ENCODE assay signal across 9 cellular contexts in genomic region chr19:18438331-18439024, GRCh38. TPM values are rescaled to one million over a fixed set of nuclear protein-coding genes. Genes with fewer than 3 reads are reported as not detected.
DNase-seq lines count a peak whose midpoint lies in the region; ATAC-seq, FAIRE-seq and TF ChIP-seq lines count a peak whose summit lies in the region.
"Had no signal": no experiment of that assay in that cellular context is flagged by ENCODE, and none has a peak within 500 bp of the region (broad histone marks: within the 10 kb centered on the region; RNA-seq: fewer than 3 reads in every experiment).

No MANE protein-coding gene starts in this region.

- peaks cover 11% of the 10 kb centered on the region for H3K36me3 Mint-ChIP-seq in astrocyte (ENCODE audit: low read depth, unreplicated experiment)
- H3K36me3 Mint-ChIP-seq in stimulated activated memory B cell treated with anti-CD40 and anti-IgM and Interleukin-4, amounts not matched to agents 10 μg/mL and 1 μg/mL and 100 μg/mL, for 72 hours, result peaks cover 11% of the 10 kb centered on the region

- no peaks in the 10 kb centered on the region for H3K36me3 ChIP-seq in astrocyte (ENCODE audit: insufficient read depth, low read length)
- peaks cover 22% of the 10 kb centered on the region for H3K36me3 ChIP-seq in iPS-15b (ENCODE audit: control insufficient read depth, insufficient read depth, low read length)

- H3K4me3 ChIP-seq in astrocyte (ENCODE audit: insufficient read depth, low read depth, low read length) (no peak overlapping the region), iPS-15b (ENCODE audit: low read depth, low read length) (peak overlapping the region; percentile 45)

- peaks cover 54% of the 10 kb centered on the region for H4K20me1 ChIP-seq in astrocyte (ENCODE audit: insufficient read depth, low read length)

- H2AFZ ChIP-seq in astrocyte (ENCODE audit: low read depth, low read length), result no peak overlapping the region

- H3K27me3 Mint-ChIP-seq in astrocyte (ENCODE audit: low read depth, unreplicated experiment), result no peaks in the 10 kb centered on the region
- H3K27me3 Mint-ChIP-seq in stimulated activated memory B cell treated with anti-CD40 and anti-IgM and Interleukin-4, amounts not matched to agents 10 μg/mL and 1 μg/mL and 100 μg/mL, for 72 hours, result no peaks in the 10 kb centered on the region

- H3K79me2 ChIP-seq in astrocyte (ENCODE audit: insufficient read depth, low read length), result peaks cover 11% of the 10 kb centered on the region

- H3K9me3 Mint-ChIP-seq in astrocyte (ENCODE audit: unreplicated experiment), result no peaks in the 10 kb centered on the region
- peaks cover 6% of the 10 kb centered on the region for H3K9me3 Mint-ChIP-seq in stimulated activated memory B cell treated with anti-CD40 and anti-IgM and Interleukin-4, amounts not matched to agents 10 μg/mL and 1 μg/mL and 100 μg/mL, for 72 hours

- H3K27me3 ChIP-seq in astrocyte (ENCODE audit: insufficient read depth, low read length) (no peaks in the 10 kb centered on the region), iPS-15b (ENCODE audit: control insufficient read depth, insufficient read depth, low read length) (no peaks in the 10 kb centered on the region)

- no peak for ATAC-seq in stimulated activated memory B cell treated with anti-CD40 and anti-IgM and Interleukin-4, amounts not matched to agents 10 μg/mL and 1 μg/mL and 100 μg/mL, for 72 hours
- ATAC-seq in HG03175 (IDR thresholded peaks at IDR 0.05; ENCODE audit: unreplicated experiment) (no peak), GM19397 (IDR thresholded peaks at IDR 0.05; ENCODE audit: unreplicated experiment) (no peak)

- H3K9ac ChIP-seq in astrocyte (ENCODE audit: low read length) (no peak overlapping the region), iPS-15b (ENCODE audit: low read depth, low read length) (no peak overlapping the region)

- peaks cover 23% of the 10 kb centered on the region for H3K4me1 Mint-ChIP-seq in astrocyte (ENCODE audit: low read depth, unreplicated experiment)
- peaks cover 58% of the 10 kb centered on the region for H3K4me1 Mint-ChIP-seq in stimulated activated memory B cell treated with anti-CD40 and anti-IgM and Interleukin-4, amounts not matched to agents 10 μg/mL and 1 μg/mL and 100 μg/mL, for 72 hours

- peaks cover 31% of the 10 kb centered on the region for H3K4me1 ChIP-seq in astrocyte (ENCODE audit: insufficient read depth, low read length)
- H3K4me1 ChIP-seq in iPS-15b (ENCODE audit: control insufficient read depth, insufficient read depth, low read length), result peaks cover 16% of the 10 kb centered on the region

- peak; percentile 16 for FAIRE-seq in HTR-8/SVneo (lab: Jason Lieb, UNC)
- FAIRE-seq in astrocyte (lab: Jason Lieb, UNC), result no peak

- no peak for TF ChIP-seq CTCF in astrocyte (IDR thresholded peaks at IDR 0.05; ENCODE audit: insufficient read depth, low read depth, low read length)

- H3K4me3 Mint-ChIP-seq in astrocyte (ENCODE audit: unreplicated experiment), result peak overlapping the region; percentile 66
- peak overlapping the region; percentile 34 for H3K4me3 Mint-ChIP-seq in stimulated activated memory B cell treated with anti-CD40 and anti-IgM and Interleukin-4, amounts not matched to agents 10 μg/mL and 1 μg/mL and 100 μg/mL, for 72 hours

- no peak overlapping the region for H3K27ac ChIP-seq in astrocyte (ENCODE audit: low read depth, low read length)

- DNase-seq in HTR-8/SVneo (ENCODE audit: insufficient read length, low spot score) (no peak), astrocyte (ENCODE audit: low read depth) (no peak), NCI-H774 (lab: John Stamatoyannopoulos, UW) (no peak), NCI-H2196 treated with DMSO at 0.1 percent for 48 hours (lab: John Stamatoyannopoulos, UW; ENCODE audit: unreplicated experiment) (no peak)

- no peaks in the 10 kb centered on the region for H3K9me3 ChIP-seq in astrocyte (ENCODE audit: insufficient read depth, low read depth, low read length)
- H3K9me3 ChIP-seq in iPS-15b (ENCODE audit: control insufficient read depth, insufficient read depth, low read length), result no peaks in the 10 kb centered on the region

- H3K4me2 ChIP-seq in astrocyte (ENCODE audit: low read length), result peak overlapping the region; percentile 88

- peak overlapping the region; percentile 84 for H3K27ac Mint-ChIP-seq in astrocyte (ENCODE audit: unreplicated experiment)
- no peak overlapping the region for H3K27ac Mint-ChIP-seq in stimulated activated memory B cell treated with anti-CD40 and anti-IgM and Interleukin-4, amounts not matched to agents 10 μg/mL and 1 μg/mL and 100 μg/mL, for 72 hours

RNA-seq across cellular contexts. Expression of gene ISYNA1, which starts 0.5 kb away (rescaled TPM):
- 128 and 153 TPM in 2 replicates for total RNA-seq in astrocyte

RNA-seq across cellular contexts. Expression of gene SSBP4, which starts 19.3 kb away (rescaled TPM):
- total RNA-seq in astrocyte, result 51.2 and 56.6 TPM in 2 replicates

RNA-seq across cellular contexts. Expression of gene LRRC25, which starts 41.1 kb away (rescaled TPM):
- total RNA-seq in astrocyte, result not detected in 2 replicates
- total RNA-seq: SK-MEL-5 had no signal

RNA-seq across cellular contexts. Expression of gene GDF15, which starts 52.5 kb away (rescaled TPM):
- 20.5 and 23.2 TPM in 2 replicates for total RNA-seq in astrocyte
